ENCODE assay signal across 19 cellular contexts in the genomic region with DNA sequence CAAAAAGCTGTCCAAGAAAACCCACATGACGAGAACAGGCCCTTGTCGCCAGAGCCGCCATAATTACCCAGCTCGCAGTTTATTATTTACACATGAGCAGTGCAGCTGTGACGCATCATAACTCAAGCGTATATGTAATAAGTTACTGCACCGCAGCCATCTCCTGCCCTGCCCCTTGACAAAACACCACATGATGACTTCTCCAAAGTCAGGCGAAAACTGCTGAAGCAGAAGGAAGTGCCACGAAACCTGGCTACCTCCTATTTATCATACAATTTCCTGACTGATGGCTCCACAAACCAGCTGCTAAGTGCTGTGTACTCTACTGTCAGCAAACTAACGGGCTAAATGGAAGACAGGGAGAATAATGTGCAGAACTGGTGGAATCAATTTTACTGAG.
DNase-seq lines count a peak whose midpoint lies in the region; ATAC-seq and TF ChIP-seq lines count a peak whose summit lies in the region.
"Had no signal": no experiment of that assay in that cellular context is flagged by ENCODE, and none has a peak within 500 bp of the region (broad histone marks: within the 10 kb centered on the region; RNA-seq: fewer than 3 reads in every experiment).

No MANE protein-coding gene starts in this region.

- H3K36me3 ChIP-seq in osteoblast (ENCODE audit: insufficient read depth, low read length) (no peaks in the 10 kb centered on the region), spleen (no peaks in the 10 kb centered on the region)

- no peaks in the 10 kb centered on the region for H4K20me1 ChIP-seq in osteoblast (ENCODE audit: insufficient read depth, low read length)

- TF ChIP-seq POLR2A in spleen (IDR thresholded peaks at IDR 0.05): no peak

- H3K4me3 ChIP-seq in fibroblast of villous mesenchyme (ENCODE audit: low read depth, low read length) (no peak overlapping the region), osteoblast (ENCODE audit: insufficient read depth, low read length) (no peak overlapping the region), spleen (no peak overlapping the region)
- H3K4me3 ChIP-seq: GM12878, lung, psoas muscle, testis had no signal

- H3K4me2 ChIP-seq in osteoblast (ENCODE audit: insufficient read depth, low read length): peak overlapping the region; percentile 14

- H3K9me3 ChIP-seq in osteoblast (ENCODE audit: low read depth, low read length): no peaks in the 10 kb centered on the region
- H3K9me3 ChIP-seq in spleen: no peaks in the 10 kb centered on the region
- H3K9me3 ChIP-seq: psoas muscle, testis had no signal

- DNase-seq in HCEC 1CT (peak; percentile 49), NOMO-1 treated with DMSO at 0.1 percent for 48 hours (lab: John Stamatoyannopoulos, UW; ENCODE audit: unreplicated experiment) (peak; percentile 84), fibroblast of villous mesenchyme (ENCODE audit: low read depth) (peak; percentile 54), osteoblast (ENCODE audit: insufficient read length, low spot score, missing footprints) (no peak), spleen (no peak), dermis blood vessel endothelial cell (no peak)
- no peak for DNase-seq in effector CD8-positive, alpha-beta T cell (lab: John Stamatoyannopoulos, UW)
- DNase-seq: activated naive CD4-positive, alpha-beta T cell treated with anti-CD3 and anti-CD28 coated beads, Interleukin-2, amount 10 ng/mL, durations not matched to agents 7 days and 5 days; naive B cell; NCI-H1694; NCI-H345; psoas muscle; Right ventricle myocardium superior; stimulated activated CD4-positive, alpha-beta T cell treated with anti-CD3 and anti-CD28 coated beads, Interleukin-12 subunit alpha, Interleukin-12 subunit beta, amount 100 ng/mL, for 4 hours; testis had no signal

- intact Hi-C loops in spleen (cut with DNase I; ENCODE audit: low total_unique reads): no loop called here

- H3K27me3 ChIP-seq in osteoblast (ENCODE audit: insufficient read depth, low read length): no peaks in the 10 kb centered on the region
- no peaks in the 10 kb centered on the region for H3K27me3 ChIP-seq in spleen (replicated peaks in 1 of 7)
- H3K27me3 ChIP-seq: testis had no signal

- H3K79me2 ChIP-seq in osteoblast (ENCODE audit: insufficient read depth, low read length): no peaks in the 10 kb centered on the region

- no peak overlapping the region for H2AFZ ChIP-seq in osteoblast (ENCODE audit: low read length)

- 31 to 44% (median 38%) methylated on average over 10 of the region's 10 CpGs for WGBS in spleen, 5 donors

- TF ChIP-seq CTCF in fibroblast of villous mesenchyme (IDR thresholded peaks at IDR 0.05; ENCODE audit: insufficient read depth, low read depth, low read length) (no peak), osteoblast (IDR thresholded peaks at IDR 0.05; ENCODE audit: extremely low read depth, low read depth, low read length) (no peak), spleen (IDR thresholded peaks at IDR 0.05 in 8 of 11, conservative IDR thresholded peaks at IDR 0.05 in 3 of 11) (no peak)

- H3K27ac ChIP-seq in osteoblast (ENCODE audit: low read depth, low read length) (peak overlapping the region; percentile 15), spleen (no peak overlapping the region)
- H3K27ac ChIP-seq: psoas muscle, testis, VCaP had no signal

- peaks cover 20% of the 10 kb centered on the region for H3K4me1 ChIP-seq in osteoblast (ENCODE audit: insufficient read depth, low read length)
- no peaks in the 10 kb centered on the region for H3K4me1 ChIP-seq in spleen
- H3K4me1 ChIP-seq: testis had no signal

- ATAC-seq in HG02840 (IDR thresholded peaks at IDR 0.05; ENCODE audit: low FRiP score, unreplicated experiment): no peak
- ATAC-seq: GM12878, psoas muscle had no signal

Comparison
In these comparisons a context has a peak if more than half of its experiments do, and no peak if none do; other contexts are left out.
1. DNase-seq: peak in HCEC 1CT (single experiment), NOMO-1 treated with DMSO at 0.1 percent for 48 hours (single experiment) and fibroblast of villous mesenchyme (single experiment); none in osteoblast (single experiment), effector CD8-positive, alpha-beta T cell (single experiment), spleen (single experiment) and dermis blood vessel endothelial cell (single experiment).